ENCODE assay signal across 23 cellular contexts in the genomic region with DNA sequence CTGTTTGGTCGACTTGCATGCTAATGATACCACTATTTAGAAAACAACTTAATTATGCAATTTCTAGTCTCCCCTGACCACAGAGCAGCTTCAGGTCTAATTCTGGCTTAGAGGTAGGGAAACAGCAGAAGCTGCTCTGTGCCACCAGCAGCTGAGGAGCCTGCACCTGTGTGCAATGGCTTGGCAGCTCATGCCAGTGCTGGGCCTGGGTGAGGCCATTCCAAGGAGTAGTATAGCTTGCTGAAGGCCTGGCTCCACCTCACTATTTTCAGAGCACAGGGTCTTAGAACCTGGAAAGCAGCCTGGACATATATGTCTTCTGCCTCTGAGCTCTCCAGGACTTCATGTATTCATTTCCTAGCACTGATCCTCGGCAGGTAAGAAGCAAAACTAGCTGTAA.
"Had no signal": no experiment of that assay in that cellular context is flagged by ENCODE, and none has a peak within 500 bp of the region (broad histone marks: within the 10 kb centered on the region; RNA-seq: fewer than 3 reads in every experiment).

No MANE protein-coding gene starts in this region.

- DNase-seq: activated CD4-positive, alpha-beta T cell treated with anti-CD3 and anti-CD28 coated beads for 48 hours; activated CD4-positive, alpha-beta T cell treated with anti-CD3 and anti-CD28 coated beads, Interleukin-2, amount 50 U/mL, for 4 hours; activated CD4-positive, CD25-positive, alpha-beta regulatory T cell treated with anti-CD3 and anti-CD28 coated beads, Interleukin-2, amount 50 U/mL, for 72 hours; activated CD8-positive, alpha-beta memory T cell treated with anti-CD3 and anti-CD28 coated beads, Interleukin-2, amount 50 U/mL, for 48 hours; activated CD8-positive, alpha-beta T cell treated with anti-CD3 and anti-CD28 coated beads, Interleukin-2, amount 10 ng/mL, durations not matched to agents 7 days and 5 days; activated effector memory CD4-positive, alpha-beta T cell treated with Interleukin-2 at 50 U/mL for 16 hours; activated naive CD4-positive, alpha-beta T cell treated with Interleukin-2 at 50 U/mL for 16 hours; activated T-cell treated with anti-CD3 and anti-CD28 coated beads, Interleukin-2, amount 50 U/mL, for 24 hours; amygdala; brain microvascular endothelial cell; KBM-7; NCI-H1092 treated with DMSO at 0.1 percent for 48 hours; NCI-H1417 treated with DMSO at 0.1 percent for 48 hours; NCI-H1694; NCI-H2029 treated with DMSO at 0.1 percent for 48 hours; NCI-H345; NCI-H510A; NCI-H526 treated with DMSO at 0.1 percent for 48 hours; NCI-H82; SIG-M5 had no signal

- H3K36me3 ChIP-seq: brain microvascular endothelial cell, cardiac muscle cell had no signal

- ATAC-seq: activated CD8-positive, alpha-beta T cell treated with anti-CD3 and anti-CD28 coated beads, Interleukin-2, amount 10 ng/mL, durations not matched to agents 7 days and 5 days; WTC11 had no signal

- H3K27me3 ChIP-seq: brain microvascular endothelial cell, cardiac muscle cell had no signal

- H3K27ac ChIP-seq: brain microvascular endothelial cell, cardiac muscle cell, SK-N-MC had no signal

- H3K4me3 ChIP-seq: cardiac muscle cell, SK-N-MC had no signal
